Comparison of ENCODE assay signal across 9 cellular contexts in the genomic region with DNA sequence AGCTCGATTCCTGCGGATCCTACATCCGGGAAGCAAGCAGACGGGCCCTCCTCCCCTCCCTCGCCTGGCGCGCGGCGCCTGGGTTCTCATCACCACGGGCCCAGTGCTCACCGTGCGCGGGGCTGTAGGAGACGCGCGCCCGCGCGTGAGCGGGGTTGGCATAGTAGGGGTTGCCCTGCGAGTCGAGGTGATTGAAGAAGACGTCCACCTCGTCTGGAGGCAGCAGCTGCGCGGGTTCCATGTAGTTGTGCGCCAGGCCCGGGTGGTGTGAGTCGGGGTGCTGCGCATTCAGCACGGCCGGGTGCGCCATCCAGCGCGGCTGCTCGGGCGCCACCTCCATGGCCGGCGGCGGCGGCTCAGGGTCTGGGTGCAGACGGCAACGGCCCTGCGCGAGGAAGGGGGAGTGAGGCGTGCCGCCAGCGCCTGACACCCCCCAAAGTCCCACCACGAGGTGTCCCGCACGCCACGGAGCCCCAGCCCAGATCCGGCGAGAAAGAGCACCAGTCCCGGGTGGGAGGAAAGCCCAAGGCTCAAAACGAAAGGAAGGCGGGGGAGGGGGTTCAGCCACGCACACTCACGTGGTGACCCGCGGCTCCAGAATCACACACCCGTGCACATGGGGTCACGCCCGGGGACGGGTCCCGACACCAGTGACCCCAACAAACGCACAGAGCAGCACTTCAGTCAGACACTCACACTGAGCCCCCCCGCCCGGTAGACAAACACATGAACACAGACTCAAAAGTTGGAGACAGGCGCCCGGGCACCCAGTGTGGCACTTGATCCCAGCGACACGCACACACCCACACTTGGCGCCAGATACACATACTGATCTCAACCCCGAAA. TPM values are rescaled to one million over a fixed set of nuclear protein-coding genes. Genes with fewer than 3 reads are reported as not detected.
DNase-seq lines count a peak whose midpoint lies in the region; ATAC-seq and TF ChIP-seq lines count a peak whose summit lies in the region.
"Had no signal": no experiment of that assay in that cellular context is flagged by ENCODE, and none has a peak within 500 bp of the region (broad histone marks: within the 10 kb centered on the region; RNA-seq: fewer than 3 reads in every experiment).

No MANE protein-coding gene starts in this region.

- H3K27ac ChIP-seq in GM23338 (ENCODE audit: low read depth) (no peak overlapping the region), gastrocnemius medialis (peak overlapping the region in 3 of 4 donors; percentile 45 to 78 (median 64))

- H3K4me1 ChIP-seq in GM23338 (ENCODE audit: insufficient read depth) = peaks cover 65% of the 10 kb centered on the region
- peaks cover 12 to 38% of the 10 kb centered on the region in 2 donors for H3K4me1 ChIP-seq in gastrocnemius medialis

- intact Hi-C loops in left ventricle myocardium superior (cut with micrococcal nuclease) (no loop called here), gastrocnemius medialis (cut with DNase I; ENCODE audit: low total_unique reads) (loop anchor here (5.0 to 10.0 kb wide), 2 partner anchors 88 to 120 kb away; no protein-coding TSS in a partner anchor)

- H3K27me3 Mint-ChIP-seq in GM23338 (ENCODE audit: insufficient read depth, low read depth, poor library complexity) = peaks cover 98% of the 10 kb centered on the region
- peaks cover 68% of the 10 kb centered on the region for H3K27me3 Mint-ChIP-seq in activated T-cell treated with anti-CD3 and anti-CD28 coated beads, Interleukin-2, amount 50 U/mL, for 72 hours (ENCODE audit: low read depth)

- in situ Hi-C loops in gastrocnemius medialis (cut with MboI; ENCODE audit: low sequenced_read_pairs in 4 of 4) = loop anchor here in 1 of 4 donors (25.0 kb wide), 1 partner anchor 400 kb away; no protein-coding TSS in a partner anchor

- peak overlapping the region; percentile 78 for H2AFZ ChIP-seq in GM23338

- DNase-seq in AG08396 (ENCODE audit: low spot score) (peak; percentile 68), GM23338 (ENCODE audit: low spot score) (peak; percentile 64), left ventricle myocardium superior (peak; percentile 56), gastrocnemius medialis (no peak), RKO (ENCODE audit: low spot score) (no peak)
- peak; percentile 40 to 41 for DNase-seq in activated T-cell treated with anti-CD3 and anti-CD28 coated beads, Interleukin-2, amount 50 U/mL, for 72 hours

- peaks cover 8% of the 10 kb centered on the region for H4K20me1 ChIP-seq in GM23338 (replicated peaks; ENCODE audit: insufficient read depth)

- H3K9me3 Mint-ChIP-seq in GM23338 = no peaks in the 10 kb centered on the region; the same call in 2 of the 3 replicates
- H3K9me3 Mint-ChIP-seq in activated T-cell treated with anti-CD3 and anti-CD28 coated beads, Interleukin-2, amount 50 U/mL, for 72 hours = no peaks in the 10 kb centered on the region

- ATAC-seq in GM23338 = peak; percentile 7
- peak; percentile 19 to 43 for ATAC-seq in activated T-cell treated with anti-CD3 and anti-CD28 coated beads, Interleukin-2, amount 50 U/mL, for 72 hours (replicated peaks in 1 of 2)
- no peak for ATAC-seq in left ventricle myocardium superior
- ATAC-seq in gastrocnemius medialis = no peak
- ATAC-seq in GM18873 (IDR thresholded peaks at IDR 0.05; ENCODE audit: low FRiP score, unreplicated experiment) = no peak
- no peak for ATAC-seq in HG02678 (IDR thresholded peaks at IDR 0.05; ENCODE audit: unreplicated experiment)

- no peaks in the 10 kb centered on the region for H3K9me3 ChIP-seq in gastrocnemius medialis

- TF ChIP-seq CTCF in GM23338 (conservative IDR thresholded peaks at IDR 0.05; ENCODE audit: low read depth in 2 of 2) (no peak), gastrocnemius medialis (IDR thresholded peaks at IDR 0.05 in 4 of 5, conservative IDR thresholded peaks at IDR 0.05 in 1 of 5) (no peak)

- H3K79me2 ChIP-seq in GM23338 (replicated peaks; ENCODE audit: insufficient read depth) = no peaks in the 10 kb centered on the region

- H3K9me2 ChIP-seq in GM23338 (ENCODE audit: insufficient read depth) = no peaks in the 10 kb centered on the region

- H3K4me1 Mint-ChIP-seq in GM23338 = peaks cover 61% of the 10 kb centered on the region
- peaks cover 44% of the 10 kb centered on the region for H3K4me1 Mint-ChIP-seq in activated T-cell treated with anti-CD3 and anti-CD28 coated beads, Interleukin-2, amount 50 U/mL, for 72 hours (ENCODE audit: low read depth)

- H3K27ac Mint-ChIP-seq in GM23338 = no peak overlapping the region
- peak overlapping the region; percentile 5 for H3K27ac Mint-ChIP-seq in activated T-cell treated with anti-CD3 and anti-CD28 coated beads, Interleukin-2, amount 50 U/mL, for 72 hours

- H3K36me3 ChIP-seq in GM23338 (ENCODE audit: insufficient read depth) (no peaks in the 10 kb centered on the region), gastrocnemius medialis (no peaks in the 10 kb centered on the region)

- H3K4me3 Mint-ChIP-seq in GM23338 = peak overlapping the region; percentile 73
- H3K4me3 Mint-ChIP-seq in activated T-cell treated with anti-CD3 and anti-CD28 coated beads, Interleukin-2, amount 50 U/mL, for 72 hours = peak overlapping the region; percentile 86 to 93

- H3K4me2 ChIP-seq in GM23338 = peak overlapping the region; percentile 90

- peaks cover 32% of the 10 kb centered on the region for H3F3A ChIP-seq in GM23338 (replicated peaks; ENCODE audit: low read depth)

- H3K4me3 ChIP-seq in GM23338 = peak overlapping the region; percentile 72
- H3K4me3 ChIP-seq in gastrocnemius medialis = peak overlapping the region; percentile 66 to 85 (median 68)

- H3K27me3 ChIP-seq in GM23338 (ENCODE audit: insufficient read depth) (peaks cover 100% of the 10 kb centered on the region), gastrocnemius medialis (peaks cover 84 to 99% (median 94%) of the 10 kb centered on the region in 3 donors)

- H3K36me3 Mint-ChIP-seq in GM23338 (ENCODE audit: low read depth) = no peaks in the 10 kb centered on the region; the same call in 2 of the 3 replicates
- peaks cover 2 to 3% of the 10 kb centered on the region in 2 donors for H3K36me3 Mint-ChIP-seq in activated T-cell treated with anti-CD3 and anti-CD28 coated beads, Interleukin-2, amount 50 U/mL, for 72 hours (ENCODE audit: insufficient read depth in 2 of 2)

- TF ChIP-seq POLR2A in gastrocnemius medialis (IDR thresholded peaks at IDR 0.05) = no peak

TF ChIP-seq in GM23338, 12 proteins besides CTCF, POLR2A, EP300 and RAD21 (continues in another document):
- TF ChIP-seq EZH2phosphoT487 (IDR thresholded peaks at IDR 0.05; ENCODE audit: unreplicated experiment) = peak; percentile 97
- peak; percentile 86 for TF ChIP-seq EZH2 (IDR thresholded peaks at IDR 0.05; ENCODE audit: low read depth, unreplicated experiment)

RNA-seq across cellular contexts. Expression of a gene that starts 6.1 kb away (rescaled TPM):
- total RNA-seq in GM23338 (2014; rRNA removed; shearing (Covaris generic)) = 0.12 and 0.83 TPM in 2 replicates
- polyA plus RNA-seq in GM23338 (2016; fragmentation: Nextera tagmentation; extraction: Ambion mirVana) = 0.37 and 0.52 TPM in 2 replicates
- total RNA-seq in activated T-cell treated with anti-CD3 and anti-CD28 coated beads, Interleukin-2, amount 50 U/mL, for 72 hours = 1 to 10 TPM; 2.9 to 4.1 TPM
- total RNA-seq in left ventricle myocardium superior (8.0 TPM), gastrocnemius medialis (10 to 100 TPM in 3 of 4 donors, 1 to 10 TPM in 1; 9.0 to 14.4 (median 12.7) TPM)

RNA-seq across cellular contexts. Expression of a gene that starts 20.2 kb away (rescaled TPM):
- not detected in 2 replicates for total RNA-seq in GM23338 (2014; rRNA removed; shearing (Covaris generic))
- not detected in 2 replicates for polyA plus RNA-seq in GM23338 (2016; fragmentation: Nextera tagmentation; extraction: Ambion mirVana)
- total RNA-seq in activated T-cell treated with anti-CD3 and anti-CD28 coated beads, Interleukin-2, amount 50 U/mL, for 72 hours = not detected
- not detected for total RNA-seq in left ventricle myocardium superior
- total RNA-seq in gastrocnemius medialis = not detected
- total RNA-seq: glomerular endothelial cell had no signal

Comparison
In these comparisons a context has a peak if more than half of its experiments do, and no peak if none do; other contexts are left out.
1. DNase-seq: peak in AG08396 (single experiment), GM23338 (single experiment), activated T-cell treated with anti-CD3 and anti-CD28 coated beads, Interleukin-2, amount 50 U/mL, for 72 hours (2 of 2) and left ventricle myocardium superior (single experiment); none in gastrocnemius medialis (0 of 2) and RKO (single experiment).
2. ATAC-seq: peak in GM23338 (single experiment) and activated T-cell treated with anti-CD3 and anti-CD28 coated beads, Interleukin-2, amount 50 U/mL, for 72 hours (2 of 2); none in left ventricle myocardium superior (single experiment), gastrocnemius medialis (0 of 2), GM18873 (single experiment) and HG02678 (single experiment).